Comparison of ENCODE assay signal across 11 cellular contexts in genomic region chr21:34834852-34835501, GRCh38.
DNase-seq lines count a peak whose midpoint lies in the region; ATAC-seq and TF ChIP-seq lines count a peak whose summit lies in the region.
"Had no signal": no experiment of that assay in that cellular context is flagged by ENCODE, and none has a peak within 500 bp of the region (broad histone marks: within the 10 kb centered on the region; RNA-seq: fewer than 3 reads in every experiment).

No MANE protein-coding gene starts in this region.

- no peaks in the 10 kb centered on the region for H3K27me3 ChIP-seq in AG04450 (ENCODE audit: control insufficient read depth, insufficient read depth, low read length)
- no peaks in the 10 kb centered on the region for H3K27me3 ChIP-seq in HCT116 (ENCODE audit: insufficient read depth, low read length)
- H3K27me3 ChIP-seq: ovary had no signal

- H3K36me3 Mint-ChIP-seq in activated naive CD8-positive, alpha-beta T cell treated with anti-CD3 and anti-CD28 coated beads, Interleukin-2, amount 50 U/mL, for 24 hours (ENCODE audit: low read depth) = peaks cover 63% of the 10 kb centered on the region
- peaks cover 10 to 91% (median 47%) of the 10 kb centered on the region in 3 donors for H3K36me3 Mint-ChIP-seq in naive thymus-derived CD8-positive, alpha-beta T cell

- H3K9me2 ChIP-seq in HCT116 (ENCODE audit: insufficient read depth) = no peaks in the 10 kb centered on the region

- H3K79me2 ChIP-seq in HCT116 (ENCODE audit: insufficient read depth, low read length) = peaks cover 9% of the 10 kb centered on the region; the same call in 1 of the 2 replicates

- peak overlapping the region; percentile 11 for H3K27ac Mint-ChIP-seq in activated naive CD8-positive, alpha-beta T cell treated with anti-CD3 and anti-CD28 coated beads, Interleukin-2, amount 50 U/mL, for 24 hours
- peak overlapping the region in 8 of 10 donors; percentile 20 to 80 (median 51) for H3K27ac Mint-ChIP-seq in naive thymus-derived CD8-positive, alpha-beta T cell

- intact Hi-C loops in HCT116 (cut with micrococcal nuclease) = no loop called here

- no peak overlapping the region for H2AFZ ChIP-seq in HCT116 (ENCODE audit: low read depth, low read length, poor library complexity, severe bottlenecking)

- DNase-seq in AG04450 (ENCODE audit: low read depth, low spot score) = no peak
- DNase-seq in HCT116 (ENCODE audit: low read depth, low spot score) = no peak
- DNase-seq in activated naive CD8-positive, alpha-beta T cell treated with anti-CD3 and anti-CD28 coated beads, Interleukin-2, amount 50 U/mL, for 24 hours = peak; percentile 28
- DNase-seq in naive thymus-derived CD8-positive, alpha-beta T cell = no peak
- no peak for DNase-seq in OCI-M2 (lab: John Stamatoyannopoulos, UW; ENCODE audit: unreplicated experiment)
- DNase-seq in NK-92 (lab: John Stamatoyannopoulos, UW; ENCODE audit: unreplicated experiment) = no peak
- DNase-seq in HPDE6-E6E7 (ENCODE audit: extremely low spot score) = no peak
- DNase-seq: amniotic stem cell, Karpas-422 had no signal

- no peaks in the 10 kb centered on the region for H4K20me1 ChIP-seq in HCT116 (ENCODE audit: insufficient read depth)

- BruUV-seq in HCT116 (replicated peaks; lab: Mats Ljungman, UMichigan) = no TSS peak

- H3K4me2 ChIP-seq in HCT116 (ENCODE audit: low read length) = peak overlapping the region; percentile 64

- POLR2A ChIA-PET in AG04450 (lab: Yijun Ruan, JAX) = interaction anchor here (1.5 to 2.0 kb wide), 2 partner anchors 11 to 27 kb away, joined by 11 to 19 read pairs; no protein-coding TSS in a partner anchor
- POLR2A ChIA-PET in HCT116 (lab: Charles Lee) = no interaction called here
- POLR2A ChIA-PET in naive thymus-derived CD8-positive, alpha-beta T cell (lab: Charles Lee) = no interaction called here

- CTCF ChIA-PET in AG04450 (lab: Charles Lee) = no interaction called here
- CTCF ChIA-PET in HCT116 (lab: Charles Lee) = interaction anchor here (3.1 kb wide), 1 partner anchor 89 kb away, joined by 16 read pairs; no protein-coding TSS in a partner anchor

- H3K9me3 ChIP-seq in AG04450 (ENCODE audit: control insufficient read depth, insufficient read depth, low read length) (no peaks in the 10 kb centered on the region), HCT116 (ENCODE audit: control insufficient read depth in 1 of 2, insufficient read depth in 1 of 2, low read depth in 1 of 2, low read length in 2 of 2) (no peaks in the 10 kb centered on the region)
- H3K9me3 ChIP-seq: ovary had no signal

- ATAC-seq in HCT116 (no peak), GM21390 (IDR thresholded peaks at IDR 0.05; ENCODE audit: unreplicated experiment) (no peak)
- ATAC-seq in activated naive CD8-positive, alpha-beta T cell treated with anti-CD3 and anti-CD28 coated beads, Interleukin-2, amount 50 U/mL, for 24 hours = peak; percentile 41
- peak in 1 of 2 donors; percentile 29 for ATAC-seq in naive thymus-derived CD8-positive, alpha-beta T cell

- peaks cover 46% of the 10 kb centered on the region for H3K4me1 Mint-ChIP-seq in activated naive CD8-positive, alpha-beta T cell treated with anti-CD3 and anti-CD28 coated beads, Interleukin-2, amount 50 U/mL, for 24 hours
- H3K4me1 Mint-ChIP-seq in naive thymus-derived CD8-positive, alpha-beta T cell = peaks cover 20 to 53% (median 40%) of the 10 kb centered on the region in 4 donors

- no peak for TF ChIP-seq CTCF in AG04450 (IDR thresholded peaks at IDR 0.05; ENCODE audit: low read depth, low read length)
- no peak for TF ChIP-seq CTCF in HCT116 (IDR thresholded peaks at IDR 0.05 in 2 of 3, conservative IDR thresholded peaks at IDR 0.05 in 1 of 3; ENCODE audit: borderline replicate concordance in 1 of 3, insufficient read depth in 1 of 3, low read depth in 2 of 3, low read length in 2 of 3)

- no peak for TF ChIP-seq RAD21 in HCT116 (IDR thresholded peaks at IDR 0.05; ENCODE audit: low read depth)

- H3K36me3 ChIP-seq in HCT116 (ENCODE audit: control insufficient read depth in 1 of 2, insufficient read depth in 2 of 2, low read length in 2 of 2) = peaks cover 10 to 16% of the 10 kb centered on the region in 2 experiments; a peak in 3 of 4 replicates
- H3K36me3 ChIP-seq: ovary had no signal

- no peak for TF ChIP-seq POLR2A in HCT116 (IDR thresholded peaks at IDR 0.05; ENCODE audit: borderline replicate concordance, extremely low read depth, insufficient read depth, insufficient read length)

- H3K27ac ChIP-seq in AG04450 (ENCODE audit: low read depth, low read length) = peak overlapping the region; percentile 94
- peak overlapping the region; percentile 79 for H3K27ac ChIP-seq in HCT116 (ENCODE audit: low read depth, low read length)
- H3K27ac ChIP-seq: ovary had no signal

- H3K27me3 Mint-ChIP-seq in activated naive CD8-positive, alpha-beta T cell treated with anti-CD3 and anti-CD28 coated beads, Interleukin-2, amount 50 U/mL, for 24 hours = no peaks in the 10 kb centered on the region
- no peaks in the 10 kb centered on the region for H3K27me3 Mint-ChIP-seq in naive thymus-derived CD8-positive, alpha-beta T cell

- peaks cover 36 to 49% of the 10 kb centered on the region in 2 experiments for H3K4me1 ChIP-seq in HCT116 (ENCODE audit: control insufficient read depth in 1 of 2, insufficient read depth in 2 of 2, low read length in 2 of 2)

- no peaks in the 10 kb centered on the region for H3K9me3 Mint-ChIP-seq in activated naive CD8-positive, alpha-beta T cell treated with anti-CD3 and anti-CD28 coated beads, Interleukin-2, amount 50 U/mL, for 24 hours
- H3K9me3 Mint-ChIP-seq in naive thymus-derived CD8-positive, alpha-beta T cell = no peaks in the 10 kb centered on the region

- no peak overlapping the region for H3K4me3 Mint-ChIP-seq in activated naive CD8-positive, alpha-beta T cell treated with anti-CD3 and anti-CD28 coated beads, Interleukin-2, amount 50 U/mL, for 24 hours
- H3K4me3 Mint-ChIP-seq in naive thymus-derived CD8-positive, alpha-beta T cell = peak overlapping the region in 2 of 10 donors; percentile 30 to 40

- RAD21 ChIA-PET in HCT116 (lab: Charles Lee; ENCODE audit: low non-redundant PET in 1 of 2, low total read pairs in 2 of 2, uncharacterized antibody in 2 of 2, unreplicated experiment in 2 of 2) = interaction anchor here in 1 of 2 experiments (0.6 kb wide), 1 partner anchor 11 kb away, joined by 3 read pairs; no protein-coding TSS in a partner anchor

- H3K4me3 ChIP-seq in AG04450 (ENCODE audit: low read depth, low read length) = no peak overlapping the region
- no peak overlapping the region for H3K4me3 ChIP-seq in HCT116 (replicated peaks in 1 of 2; ENCODE audit: low read depth in 1 of 2, low read length in 2 of 2)
- H3K4me3 ChIP-seq: ovary had no signal

- 0 out of 2 replicates have a peak overlapping the region, but pooled peaks have one; percentile 47 for H3K9ac ChIP-seq in HCT116 (ENCODE audit: low read length)

TF ChIP-seq in HCT116, 20 proteins besides CTCF, POLR2A, EP300 and RAD21:
- TF ChIP-seq SRF (IDR thresholded peaks at IDR 0.05; ENCODE audit: low read depth) (no peak), EZH2phosphoT487 (IDR thresholded peaks at IDR 0.05; ENCODE audit: borderline replicate concordance) (no peak), ZNF274 (IDR thresholded peaks at IDR 0.05; ENCODE audit: low read depth, low read length) (no peak), FOSL1 (IDR thresholded peaks at IDR 0.05; ENCODE audit: low read depth) (no peak), ZFX (IDR thresholded peaks at IDR 0.05) (no peak), POLR2AphosphoS5 (IDR thresholded peaks at IDR 0.05; ENCODE audit: low read depth, low read length) (no peak), ZBTB33 (IDR thresholded peaks at IDR 0.05; ENCODE audit: extremely low read depth, insufficient replicate concordance, low read length) (no peak)
